24 cellular contexts compared by ENCODE assay signal in genomic region chr9:137265496-137266161, GRCh38. TPM values are rescaled to one million over a fixed set of nuclear protein-coding genes. Genes with fewer than 3 reads are reported as not detected.
"Had no signal": no experiment of that assay in that cellular context is flagged by ENCODE, and none has a peak within 500 bp of the region (broad histone marks: within the 10 kb centered on the region; RNA-seq: fewer than 3 reads in every experiment).

No MANE protein-coding gene starts in this region.

- FAIRE-seq: endometrium, islet of Langerhans, urothelium cell line had no signal

- H3K27ac ChIP-seq: heart left ventricle, lower lobe of right lung, neural progenitor cell, thyroid gland had no signal

- H3K36me3 ChIP-seq: neural progenitor cell had no signal

- DNase-seq: activated CD4-positive, alpha-beta T cell treated with anti-CD3 and anti-CD28 coated beads, Interleukin-2, amount 50 U/mL, for 1 hour; activated CD4-positive, CD25-positive, alpha-beta regulatory T cell treated with anti-CD3 and anti-CD28 coated beads, Interleukin-2, amount 50 U/mL, for 72 hours; activated CD8-positive, alpha-beta T cell treated with anti-CD3 and anti-CD28 coated beads, Interleukin-2, amount 10 ng/mL, durations not matched to agents 7 days and 5 days; activated T-cell treated with anti-CD3 and anti-CD28 coated beads, Interleukin-2, amount 50 U/mL, for 1 hour; lower lobe of right lung; naive thymus-derived CD8-positive, alpha-beta T cell; stimulated activated CD4-positive, alpha-beta T cell treated with anti-CD3 and anti-CD28 coated beads, Interleukin-4, amount 100 ng/mL, for 1 hour; substantia nigra; thyroid gland had no signal

- H3K4me2 ChIP-seq: neural progenitor cell had no signal

- H3K4me3 ChIP-seq: heart left ventricle, lower lobe of right lung, neural progenitor cell, prostate gland, thyroid gland had no signal

- H3K4me1 ChIP-seq: neural progenitor cell had no signal

- H3K9ac ChIP-seq: neural progenitor cell had no signal

- H3K27me3 ChIP-seq: heart left ventricle, neural progenitor cell, thyroid gland had no signal

- ATAC-seq: activated CD8-positive, alpha-beta T cell treated with anti-CD3 and anti-CD28 coated beads, Interleukin-2, amount 10 ng/mL, durations not matched to agents 7 days and 5 days; activated naive CD4-positive, alpha-beta T cell treated with anti-CD3 and anti-CD28 coated beads, Interleukin-2, amount 50 U/mL, for 72 hours; activated T-helper 17 cell treated with anti-CD3 and anti-CD28 coated beads, Interleukin-2, amount 50 U/mL, for 72 hours; heart left ventricle; lower lobe of right lung; naive thymus-derived CD8-positive, alpha-beta T cell had no signal

- H2AFZ ChIP-seq: neural progenitor cell had no signal

- H3K9me3 ChIP-seq: heart left ventricle, lower lobe of right lung, prostate gland, thyroid gland had no signal

RNA-seq across cellular contexts. Expression of gene STPG3, which starts 14.5 kb away (rescaled TPM):
- total RNA-seq: activated CD8-positive, alpha-beta T cell treated with anti-CD3 and anti-CD28 coated beads, Interleukin-2, amount 10 ng/mL, durations not matched to agents 7 days and 5 days; activated naive CD4-positive, alpha-beta T cell treated with anti-CD3 and anti-CD28 coated beads, Interleukin-2, amount 50 U/mL, for 72 hours; activated T-helper 17 cell treated with anti-CD3 and anti-CD28 coated beads, Interleukin-2, amount 50 U/mL, for 72 hours; aorta; cardiac septum; chondrocyte; epithelial cell of proximal tubule; fibroblast of villous mesenchyme; naive thymus-derived CD8-positive, alpha-beta T cell; T-helper 2 cell treated with Interferon-gamma antibody and Interleukin-4, amounts not matched to agents 100 ng/mL and 5 ng/mL, for 36 hours; thyroid gland had no signal
- polyA plus RNA-seq: aorta; naive thymus-derived CD8-positive, alpha-beta T cell had no signal

RNA-seq across cellular contexts. Expression of gene SLC34A3, which starts 34.9 kb away (rescaled TPM):
- total RNA-seq: activated CD8-positive, alpha-beta T cell treated with anti-CD3 and anti-CD28 coated beads, Interleukin-2, amount 10 ng/mL, durations not matched to agents 7 days and 5 days; activated T-helper 17 cell treated with anti-CD3 and anti-CD28 coated beads, Interleukin-2, amount 50 U/mL, for 72 hours; aorta; cardiac septum; chondrocyte; epithelial cell of proximal tubule; fibroblast of villous mesenchyme; heart left ventricle; lower lobe of right lung; naive thymus-derived CD8-positive, alpha-beta T cell; osteocyte; T-helper 2 cell treated with Interferon-gamma antibody and Interleukin-4, amounts not matched to agents 100 ng/mL and 5 ng/mL, for 36 hours had no signal
- polyA plus RNA-seq: aorta; heart left ventricle; naive thymus-derived CD8-positive, alpha-beta T cell had no signal
